ENCODE assay signal across 21 cellular contexts in genomic region chr2:15173506-15173905, GRCh38.
A peak's percentile ranks its signal among the peaks of the same experiment; 100 is the strongest.
DNase-seq lines count a peak whose midpoint lies in the region; ATAC-seq lines count a peak whose summit lies in the region.
"Had no signal": no experiment of that assay in that cellular context is flagged by ENCODE, and none has a peak within 500 bp of the region (broad histone marks: within the 10 kb centered on the region; RNA-seq: fewer than 3 reads in every experiment).

No MANE protein-coding gene starts in this region.

- DNase-seq in activated CD4-positive, alpha-beta memory T cell treated with anti-CD3 and anti-CD28 coated beads for 36 hours = peak; percentile 29
- no peak for DNase-seq in activated CD4-positive, alpha-beta memory T cell treated with anti-CD3 and anti-CD28 coated beads, Interleukin-2, amount 10 ng/mL, durations not matched to agents 7 days and 5 days
- peak; percentile 42 for DNase-seq in stimulated activated CD4-positive, alpha-beta T cell treated with anti-CD3 and anti-CD28 coated beads, Interleukin-15, amount 100 ng/mL, for 24 hours
- DNase-seq in stimulated activated CD4-positive, alpha-beta T cell treated with anti-CD3 and anti-CD28 coated beads, Interleukin-12 subunit alpha, Interleukin-12 subunit beta, amount 100 ng/mL, for 4 hours = no peak
- DNase-seq in stimulated activated effector memory CD8-positive, alpha-beta T cell treated with anti-CD3 and anti-CD28 coated beads, Interleukin-12 subunit alpha, Interleukin-12 subunit beta, amount 100 ng/mL, for 72 hours (ENCODE audit: low spot score in 2 of 2) = no peak
- DNase-seq: Calu3; CD8-positive, alpha-beta T cell; GF-D8; GOT3; Kasumi-1; MG63; NCI-H1048; NCI-H1436; NCI-H1930; NCI-H226; NCI-H524; NCI-H82 had no signal

- POLR2A ChIA-PET in activated CD4-positive, alpha-beta memory T cell treated with anti-CD3 and anti-CD28 coated beads for 36 hours (lab: Charles Lee) = no interaction called here
- POLR2A ChIA-PET in activated CD4-positive, alpha-beta memory T cell treated with anti-CD3 and anti-CD28 coated beads, Interleukin-2, amount 10 ng/mL, durations not matched to agents 7 days and 5 days (lab: Charles Lee) = no interaction called here

- ATAC-seq in activated T-helper 17 cell treated with anti-CD3 and anti-CD28 coated beads, Interleukin-2, amount 50 U/mL, for 72 hours (replicated peaks) = peak; percentile 24
- peak; percentile 1 for ATAC-seq in stimulated activated effector memory CD8-positive, alpha-beta T cell treated with anti-CD3 and anti-CD28 coated beads, Interleukin-12 subunit alpha, Interleukin-12 subunit beta, amount 100 ng/mL, for 72 hours
- no peak for ATAC-seq in HG02885 (IDR thresholded peaks at IDR 0.05; ENCODE audit: poor library complexity, unreplicated experiment)
- no peak for ATAC-seq in HG03045 (IDR thresholded peaks at IDR 0.05; ENCODE audit: unreplicated experiment)
- ATAC-seq: CD8-positive, alpha-beta T cell; HCT116 had no signal

- H3K4me3 Mint-ChIP-seq in activated CD4-positive, alpha-beta memory T cell treated with anti-CD3 and anti-CD28 coated beads for 36 hours = no peak overlapping the region
- no peak overlapping the region for H3K4me3 Mint-ChIP-seq in activated CD4-positive, alpha-beta memory T cell treated with anti-CD3 and anti-CD28 coated beads, Interleukin-2, amount 10 ng/mL, durations not matched to agents 7 days and 5 days
- peak overlapping the region; percentile 33 for H3K4me3 Mint-ChIP-seq in activated T-helper 17 cell treated with anti-CD3 and anti-CD28 coated beads, Interleukin-2, amount 50 U/mL, for 72 hours
- no peak overlapping the region for H3K4me3 Mint-ChIP-seq in stimulated activated effector memory CD8-positive, alpha-beta T cell treated with anti-CD3 and anti-CD28 coated beads, Interleukin-12 subunit alpha, Interleukin-12 subunit beta, amount 100 ng/mL, for 72 hours
- H3K4me3 Mint-ChIP-seq: CD8-positive, alpha-beta T cell had no signal

- no peaks in the 10 kb centered on the region for H3K9me3 Mint-ChIP-seq in activated CD4-positive, alpha-beta memory T cell treated with anti-CD3 and anti-CD28 coated beads for 36 hours
- H3K9me3 Mint-ChIP-seq in activated CD4-positive, alpha-beta memory T cell treated with anti-CD3 and anti-CD28 coated beads, Interleukin-2, amount 10 ng/mL, durations not matched to agents 7 days and 5 days = no peaks in the 10 kb centered on the region
- H3K9me3 Mint-ChIP-seq in activated T-helper 17 cell treated with anti-CD3 and anti-CD28 coated beads, Interleukin-2, amount 50 U/mL, for 72 hours = no peaks in the 10 kb centered on the region
- no peaks in the 10 kb centered on the region for H3K9me3 Mint-ChIP-seq in stimulated activated effector memory CD8-positive, alpha-beta T cell treated with anti-CD3 and anti-CD28 coated beads, Interleukin-12 subunit alpha, Interleukin-12 subunit beta, amount 100 ng/mL, for 72 hours
- H3K9me3 Mint-ChIP-seq: CD8-positive, alpha-beta T cell had no signal

- H3K27me3 Mint-ChIP-seq in activated CD4-positive, alpha-beta memory T cell treated with anti-CD3 and anti-CD28 coated beads for 36 hours = peaks cover 3% of the 10 kb centered on the region
- no peaks in the 10 kb centered on the region for H3K27me3 Mint-ChIP-seq in activated CD4-positive, alpha-beta memory T cell treated with anti-CD3 and anti-CD28 coated beads, Interleukin-2, amount 10 ng/mL, durations not matched to agents 7 days and 5 days
- no peaks in the 10 kb centered on the region for H3K27me3 Mint-ChIP-seq in activated T-helper 17 cell treated with anti-CD3 and anti-CD28 coated beads, Interleukin-2, amount 50 U/mL, for 72 hours

- intact Hi-C loops in activated CD4-positive, alpha-beta memory T cell treated with anti-CD3 and anti-CD28 coated beads for 36 hours (cut with micrococcal nuclease) = loop anchor here (1.0 to 10.0 kb wide), 2 partner anchors 31 to 141 kb away; no protein-coding TSS in a partner anchor

- H3K4me1 Mint-ChIP-seq in activated CD4-positive, alpha-beta memory T cell treated with anti-CD3 and anti-CD28 coated beads for 36 hours (ENCODE audit: low read depth) = peaks cover 37% of the 10 kb centered on the region
- peaks cover 46% of the 10 kb centered on the region for H3K4me1 Mint-ChIP-seq in activated CD4-positive, alpha-beta memory T cell treated with anti-CD3 and anti-CD28 coated beads, Interleukin-2, amount 10 ng/mL, durations not matched to agents 7 days and 5 days
- H3K4me1 Mint-ChIP-seq in activated T-helper 17 cell treated with anti-CD3 and anti-CD28 coated beads, Interleukin-2, amount 50 U/mL, for 72 hours = peaks cover 25% of the 10 kb centered on the region
- H3K4me1 Mint-ChIP-seq in stimulated activated effector memory CD8-positive, alpha-beta T cell treated with anti-CD3 and anti-CD28 coated beads, Interleukin-12 subunit alpha, Interleukin-12 subunit beta, amount 100 ng/mL, for 72 hours = peaks cover 34% of the 10 kb centered on the region

- no peak overlapping the region for H3K27ac Mint-ChIP-seq in activated CD4-positive, alpha-beta memory T cell treated with anti-CD3 and anti-CD28 coated beads for 36 hours
- H3K27ac Mint-ChIP-seq in activated CD4-positive, alpha-beta memory T cell treated with anti-CD3 and anti-CD28 coated beads, Interleukin-2, amount 10 ng/mL, durations not matched to agents 7 days and 5 days = no peak overlapping the region
- peak overlapping the region; percentile 73 for H3K27ac Mint-ChIP-seq in activated T-helper 17 cell treated with anti-CD3 and anti-CD28 coated beads, Interleukin-2, amount 50 U/mL, for 72 hours
- H3K27ac Mint-ChIP-seq in stimulated activated effector memory CD8-positive, alpha-beta T cell treated with anti-CD3 and anti-CD28 coated beads, Interleukin-12 subunit alpha, Interleukin-12 subunit beta, amount 100 ng/mL, for 72 hours = no peak overlapping the region
- H3K27ac Mint-ChIP-seq: CD8-positive, alpha-beta T cell had no signal

- H3K36me3 Mint-ChIP-seq in activated CD4-positive, alpha-beta memory T cell treated with anti-CD3 and anti-CD28 coated beads for 36 hours = peaks cover 29% of the 10 kb centered on the region
- peaks cover 26% of the 10 kb centered on the region for H3K36me3 Mint-ChIP-seq in activated CD4-positive, alpha-beta memory T cell treated with anti-CD3 and anti-CD28 coated beads, Interleukin-2, amount 10 ng/mL, durations not matched to agents 7 days and 5 days (ENCODE audit: low read depth)
- H3K36me3 Mint-ChIP-seq in activated T-helper 17 cell treated with anti-CD3 and anti-CD28 coated beads, Interleukin-2, amount 50 U/mL, for 72 hours (ENCODE audit: low read depth) = peaks cover 43% of the 10 kb centered on the region
- peaks cover 13% of the 10 kb centered on the region for H3K36me3 Mint-ChIP-seq in stimulated activated effector memory CD8-positive, alpha-beta T cell treated with anti-CD3 and anti-CD28 coated beads, Interleukin-12 subunit alpha, Interleukin-12 subunit beta, amount 100 ng/mL, for 72 hours

- CTCF ChIA-PET in activated CD4-positive, alpha-beta memory T cell treated with anti-CD3 and anti-CD28 coated beads for 36 hours (lab: Charles Lee) = interaction anchor here (1.2 to 1.9 kb wide), 2 partner anchors 14 to 115 kb away, joined by 3 to 4 read pairs; no protein-coding TSS in a partner anchor
- CTCF ChIA-PET in activated CD4-positive, alpha-beta memory T cell treated with anti-CD3 and anti-CD28 coated beads, Interleukin-2, amount 10 ng/mL, durations not matched to agents 7 days and 5 days (lab: Charles Lee) = interaction anchor here (0.7 kb wide), 1 partner anchor 404 kb away, joined by 3 read pairs; no protein-coding TSS in a partner anchor

Comparison
In these comparisons a context has a peak if more than half of its experiments do, and no peak if none do; other contexts are left out.
1. DNase-seq: peak in activated CD4-positive, alpha-beta memory T cell treated with anti-CD3 and anti-CD28 coated beads for 36 hours (single experiment) and stimulated activated CD4-positive, alpha-beta T cell treated with anti-CD3 and anti-CD28 coated beads, Interleukin-15, amount 100 ng/mL, for 24 hours (single experiment); none in activated CD4-positive, alpha-beta memory T cell treated with anti-CD3 and anti-CD28 coated beads, Interleukin-2, amount 10 ng/mL, durations not matched to agents 7 days and 5 days (single experiment), stimulated activated CD4-positive, alpha-beta T cell treated with anti-CD3 and anti-CD28 coated beads, Interleukin-12 subunit alpha, Interleukin-12 subunit beta, amount 100 ng/mL, for 4 hours (single experiment) and stimulated activated effector memory CD8-positive, alpha-beta T cell treated with anti-CD3 and anti-CD28 coated beads, Interleukin-12 subunit alpha, Interleukin-12 subunit beta, amount 100 ng/mL, for 72 hours (0 of 2).
2. ATAC-seq: peak in activated T-helper 17 cell treated with anti-CD3 and anti-CD28 coated beads, Interleukin-2, amount 50 U/mL, for 72 hours (single experiment) and stimulated activated effector memory CD8-positive, alpha-beta T cell treated with anti-CD3 and anti-CD28 coated beads, Interleukin-12 subunit alpha, Interleukin-12 subunit beta, amount 100 ng/mL, for 72 hours (single experiment); none in HG02885 (single experiment) and HG03045 (single experiment).